In genomic region chr11:63671322-63672155, GRCh38 we compare ENCODE assay signal across 8 cellular contexts.
DNase-seq lines count a peak whose midpoint lies in the region; ATAC-seq and TF ChIP-seq lines count a peak whose summit lies in the region.

A gene with protein sequence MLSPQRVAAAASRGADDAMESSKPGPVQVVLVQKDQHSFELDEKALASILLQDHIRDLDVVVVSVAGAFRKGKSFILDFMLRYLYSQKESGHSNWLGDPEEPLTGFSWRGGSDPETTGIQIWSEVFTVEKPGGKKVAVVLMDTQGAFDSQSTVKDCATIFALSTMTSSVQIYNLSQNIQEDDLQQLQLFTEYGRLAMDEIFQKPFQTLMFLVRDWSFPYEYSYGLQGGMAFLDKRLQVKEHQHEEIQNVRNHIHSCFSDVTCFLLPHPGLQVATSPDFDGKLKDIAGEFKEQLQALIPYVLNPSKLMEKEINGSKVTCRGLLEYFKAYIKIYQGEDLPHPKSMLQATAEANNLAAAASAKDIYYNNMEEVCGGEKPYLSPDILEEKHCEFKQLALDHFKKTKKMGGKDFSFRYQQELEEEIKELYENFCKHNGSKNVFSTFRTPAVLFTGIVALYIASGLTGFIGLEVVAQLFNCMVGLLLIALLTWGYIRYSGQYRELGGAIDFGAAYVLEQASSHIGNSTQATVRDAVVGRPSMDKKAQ (minus strand): TSS chr11:63671376. CDS start chr11:63671335, 41 bp downstream.

- peaks cover 3% of the 10 kb centered on the region for H3K36me3 Mint-ChIP-seq in effector memory CD8-positive, alpha-beta T cell (ENCODE audit: insufficient read depth)
- H3K36me3 Mint-ChIP-seq in memory B cell, result peaks cover 2% of the 10 kb centered on the region

- H3K27ac Mint-ChIP-seq in effector memory CD8-positive, alpha-beta T cell, result peak within 1 kb of the TSS; percentile 49 to 92
- H3K27ac Mint-ChIP-seq in memory B cell, result peak within 1 kb of the TSS; percentile 85

- H3K4me3 Mint-ChIP-seq in effector memory CD8-positive, alpha-beta T cell, result peak within 1 kb of the TSS; percentile 82 to 87
- H3K4me3 Mint-ChIP-seq in memory B cell, result peak within 1 kb of the TSS; percentile 87

- H3K27me3 Mint-ChIP-seq in effector memory CD8-positive, alpha-beta T cell, result no peaks in the 10 kb centered on the region
- H3K27me3 Mint-ChIP-seq in memory B cell, result no peaks in the 10 kb centered on the region

- no peak for TF ChIP-seq CTCF in GM20000 (IDR thresholded peaks at IDR 0.05; ENCODE audit: extremely low read depth, missing control alignments)

- peaks cover 20 to 21% of the 10 kb centered on the region in 2 donors for H3K4me1 Mint-ChIP-seq in effector memory CD8-positive, alpha-beta T cell (ENCODE audit: low read depth in 2 of 2)
- peaks cover 17% of the 10 kb centered on the region for H3K4me1 Mint-ChIP-seq in memory B cell

- peak; percentile 89 for DNase-seq in CMK (ENCODE audit: low read depth)
- peak; percentile 96 for DNase-seq in GM20000 (ENCODE audit: low spot score)
- DNase-seq in HS-5 (ENCODE audit: low read depth), result peak; percentile 90
- DNase-seq in NOMO-1 (lab: John Stamatoyannopoulos, UW; ENCODE audit: unreplicated experiment in 2 of 2), result peak; percentile 98 to 100
- DNase-seq in activated CD8-positive, alpha-beta memory T cell treated with anti-CD3 and anti-CD28 coated beads for 48 hours (ENCODE audit: low read depth in 2 of 3, low spot score in 2 of 3), result peak; percentile 72 to 86 (median 74)
- DNase-seq in effector memory CD8-positive, alpha-beta T cell, result peak; percentile 91 to 94 (median 93)
- peak; percentile 93 to 94 for DNase-seq in memory B cell (ENCODE audit: low spot score in 2 of 2)
- DNase-seq in stimulated activated CD8-positive, alpha-beta memory T cell treated with anti-CD3 and anti-CD28 coated beads, Interleukin-12 subunit alpha, Interleukin-12 subunit beta, amount 100 ng/mL, for 1 hour (ENCODE audit: low read depth), result peak; percentile 92

- H3K9me3 Mint-ChIP-seq in effector memory CD8-positive, alpha-beta T cell, result no peaks in the 10 kb centered on the region
- H3K9me3 Mint-ChIP-seq in memory B cell, result no peaks in the 10 kb centered on the region

- ATAC-seq in effector memory CD8-positive, alpha-beta T cell (replicated peaks), result peak; percentile 93
- peak; percentile 94 for ATAC-seq in memory B cell (ENCODE audit: low read depth)

Comparison
In these comparisons a context has a peak if more than half of its experiments do, and no peak if none do; other contexts are left out.
1. Peak in every context shown above with its lines: DNase-seq and ATAC-seq.